Comparison of ENCODE assay signal across 10 cellular contexts in genomic region chr17:35086931-35087573, GRCh38. TPM values are rescaled to one million over a fixed set of nuclear protein-coding genes. Genes with fewer than 3 reads are reported as not detected.
DNase-seq lines count a peak whose midpoint lies in the region; ATAC-seq, FAIRE-seq and TF ChIP-seq lines count a peak whose summit lies in the region.
"Had no signal": no experiment of that assay in that cellular context is flagged by ENCODE, and none has a peak within 500 bp of the region (broad histone marks: within the 10 kb centered on the region; RNA-seq: fewer than 3 reads in every experiment).

No MANE protein-coding gene starts in this region.

- intact Hi-C loops in prostate gland (cut with DNase I) = no loop called here

- no peaks in the 10 kb centered on the region for H3K27me3 ChIP-seq in RWPE2 (ENCODE audit: insufficient read depth, poor library complexity, severe bottlenecking)
- no peaks in the 10 kb centered on the region for H3K27me3 ChIP-seq in prostate gland (replicated peaks; ENCODE audit: insufficient read depth)

- no peak for DNase-seq in GM12891 (ENCODE audit: insufficient read length, low spot score)
- DNase-seq in RWPE2 (ENCODE audit: low spot score) = no peak
- no peak for DNase-seq in epithelial cell of prostate (ENCODE audit: low read depth, low spot score)
- DNase-seq in prostate gland (ENCODE audit: low spot score) = no peak
- DNase-seq in occipital lobe (lab: John Stamatoyannopoulos, UW) = no peak
- no peak for DNase-seq in germinal center (ENCODE audit: low spot score)
- DNase-seq: NCI-H187 had no signal

- no peak for ATAC-seq in RWPE2 (ENCODE audit: low read depth)
- no peak for ATAC-seq in HG03196 (IDR thresholded peaks at IDR 0.05; ENCODE audit: unreplicated experiment)
- ATAC-seq in GM18511 (IDR thresholded peaks at IDR 0.05; ENCODE audit: unreplicated experiment) = no peak

- H3K36me3 ChIP-seq in RWPE2 (ENCODE audit: low read depth) = no peaks in the 10 kb centered on the region
- H3K36me3 ChIP-seq in prostate gland = no peaks in the 10 kb centered on the region

- H3K9me3 ChIP-seq in RWPE2 (ENCODE audit: severe bottlenecking) (no peaks in the 10 kb centered on the region), prostate gland (no peaks in the 10 kb centered on the region)

- H3K4me3 ChIP-seq in RWPE2 (ENCODE audit: severe bottlenecking) (peak overlapping the region; percentile 94), prostate gland (peak overlapping the region; percentile 89 to 90)

- WGBS in prostate gland = 79% methylated on average over 8 of the region's 8 CpGs

- FAIRE-seq in GM12891 (lab: Jason Lieb, UNC) = peak; percentile 16

- H3K27ac ChIP-seq in RWPE2 (ENCODE audit: poor library complexity, severe bottlenecking) = peak overlapping the region; percentile 96
- H3K27ac ChIP-seq in epithelial cell of prostate = peak overlapping the region; percentile 90
- H3K27ac ChIP-seq in prostate gland = peak overlapping the region; percentile 95 to 96

- TF ChIP-seq CTCF in RWPE2 (IDR thresholded peaks at IDR 0.05; ENCODE audit: poor library complexity, severe bottlenecking) = no peak
- no peak for TF ChIP-seq CTCF in prostate gland (IDR thresholded peaks at IDR 0.05)

- peaks cover 60% of the 10 kb centered on the region for H3K4me1 ChIP-seq in RWPE2 (ENCODE audit: insufficient read depth, poor library complexity, severe bottlenecking)
- no peaks in the 10 kb centered on the region for H3K4me1 ChIP-seq in prostate gland (replicated peaks)

- 0 out of 2 replicates have a peak, but pooled peaks have one; percentile 37 for TF ChIP-seq POLR2A in GM12891 (IDR thresholded peaks at IDR 0.05; ENCODE audit: low read depth, low read length)
- TF ChIP-seq POLR2A in prostate gland (IDR thresholded peaks at IDR 0.05) = no peak

TF ChIP-seq in GM12891, 5 proteins besides CTCF, POLR2A, EP300 and RAD21:
- peak; percentile 55; the same call in 1 of the 2 replicates for TF ChIP-seq POLR2AphosphoS5 (IDR thresholded peaks at IDR 0.05; ENCODE audit: low read depth, low read length)
- no peak for TF ChIP-seq SPI1 (IDR thresholded peaks at IDR 0.05; ENCODE audit: low read depth, low read length)
- TF ChIP-seq POU2F2 (IDR thresholded peaks at IDR 0.05; ENCODE audit: low read depth, low read length) = no peak
- TF ChIP-seq TAF1 (IDR thresholded peaks at IDR 0.05; ENCODE audit: low read depth, low read length) = no peak
- no peak for TF ChIP-seq PAX5 (IDR thresholded peaks at IDR 0.05; ENCODE audit: insufficient read depth, low read length, severe bottlenecking)
TF ChIP-seq in GM12891: peak in this region for 1.

RNA-seq across cellular contexts. Expression of gene RFFL, which starts 23.5 kb away (rescaled TPM):
- 18.7 TPM for polyA plus RNA-seq in GM12891 (2012; ENCODE audit: low read depth, missing spikeins)
- 10 to 100 TPM; 46.6 to 51.3 TPM for total RNA-seq in prostate gland
- total RNA-seq in occipital lobe = 7.8 TPM

RNA-seq across cellular contexts. Expression of gene RAD51D, which starts 32.6 kb away (rescaled TPM):
- polyA plus RNA-seq in GM12891 (2012; ENCODE audit: low read depth, missing spikeins) = 11.4 TPM
- total RNA-seq in prostate gland (10 to 100 TPM in 1 of 2 donors, 1 to 10 TPM in 1; 9.9 to 12.0 TPM), occipital lobe (8.6 TPM)

RNA-seq across cellular contexts. Expression of gene FNDC8, which starts 34.4 kb away (rescaled TPM):
- polyA plus RNA-seq in GM12891 (2012; ENCODE audit: low read depth, missing spikeins) = 0.08 TPM
- total RNA-seq in prostate gland = 1 to 10 TPM in 1 of 2 donors, not detected in 1; 4.6 TPM
- not detected for total RNA-seq in occipital lobe
- total RNA-seq: endothelial cell of umbilical vein had no signal
- polyA plus RNA-seq: endothelial cell of umbilical vein had no signal

RNA-seq across cellular contexts. Expression of gene NLE1, which starts 55.1 kb away (rescaled TPM):
- polyA plus RNA-seq in GM12891 (2012; ENCODE audit: low read depth, missing spikeins) = 13.9 TPM
- total RNA-seq in prostate gland (10 to 100 TPM; 12.5 to 17.7 TPM), occipital lobe (22.8 TPM)
